In genomic region chr9:385818-386398, GRCh38 we compare ENCODE assay signal across 8 cellular contexts.
DNase-seq lines count a peak whose midpoint lies in the region; ATAC-seq, FAIRE-seq and TF ChIP-seq lines count a peak whose summit lies in the region.

No MANE protein-coding gene starts in this region.

- H3K4me3 ChIP-seq in prostate gland: no peak overlapping the region

- H3K4me1 Mint-ChIP-seq in CD14-positive monocyte: no peaks in the 10 kb centered on the region
- no peaks in the 10 kb centered on the region for H3K4me1 Mint-ChIP-seq in activated naive CD8-positive, alpha-beta T cell (ENCODE audit: low read depth)

- H3K4me1 ChIP-seq in prostate gland (replicated peaks): no peaks in the 10 kb centered on the region

- H3K27me3 ChIP-seq in prostate gland (replicated peaks; ENCODE audit: insufficient read depth): no peaks in the 10 kb centered on the region

- no peak overlapping the region for H3K4me3 Mint-ChIP-seq in CD14-positive monocyte
- H3K4me3 Mint-ChIP-seq in activated naive CD8-positive, alpha-beta T cell: no peak overlapping the region

- no peak for FAIRE-seq in H54 (lab: Jason Lieb, UNC)

- no peaks in the 10 kb centered on the region for H3K9me3 ChIP-seq in prostate gland

- peak; percentile 95 for ATAC-seq in Right ventricle myocardium superior (ENCODE audit: poor library complexity)
- ATAC-seq in HG03565 (IDR thresholded peaks at IDR 0.05; ENCODE audit: unreplicated experiment): no peak
- no peak for ATAC-seq in HG02885 (IDR thresholded peaks at IDR 0.05; ENCODE audit: poor library complexity, unreplicated experiment)

- TF ChIP-seq CTCF in CD14-positive monocyte (IDR thresholded peaks at IDR 0.05) (peak; percentile 58), prostate gland (IDR thresholded peaks at IDR 0.05) (peak; percentile 78 to 92 (median 86))

- H3K36me3 ChIP-seq in prostate gland: no peaks in the 10 kb centered on the region

- H3K36me3 Mint-ChIP-seq in CD14-positive monocyte: peaks cover 76 to 98% of the 10 kb centered on the region in 2 donors
- H3K36me3 Mint-ChIP-seq in activated naive CD8-positive, alpha-beta T cell: peaks cover 7% of the 10 kb centered on the region

- no peaks in the 10 kb centered on the region for H3K27me3 Mint-ChIP-seq in CD14-positive monocyte (ENCODE audit: low read depth in 3 of 3)
- no peaks in the 10 kb centered on the region for H3K27me3 Mint-ChIP-seq in activated naive CD8-positive, alpha-beta T cell

- DNase-seq in CD14-positive monocyte (ENCODE audit: low spot score) (no peak), H54 (ENCODE audit: insufficient read length, low spot score) (peak; percentile 42), NCI-H345 treated with DMSO at 0.1 percent for 48 hours (lab: John Stamatoyannopoulos, UW; ENCODE audit: unreplicated experiment) (peak; percentile 36), Right ventricle myocardium superior (no peak), prostate gland (ENCODE audit: low spot score) (peak; percentile 48)

- TF ChIP-seq POLR2A in H54 (IDR thresholded peaks at IDR 0.05; ENCODE audit: low read depth, low read length) (no peak), prostate gland (IDR thresholded peaks at IDR 0.05) (no peak)

- WGBS in prostate gland: 33% methylated on average over 9 of the region's 9 CpGs

- no peaks in the 10 kb centered on the region for H3K9me3 Mint-ChIP-seq in CD14-positive monocyte
- no peaks in the 10 kb centered on the region for H3K9me3 Mint-ChIP-seq in activated naive CD8-positive, alpha-beta T cell (ENCODE audit: low read depth)

- no peak overlapping the region for H3K27ac ChIP-seq in prostate gland

- intact Hi-C loops in CD14-positive monocyte (cut with micrococcal nuclease): loop anchor here in 1 of 2 donors (10.0 kb wide), 1 partner anchor 49 kb away; no protein-coding TSS in a partner anchor
- intact Hi-C loops in Right ventricle myocardium superior (cut with DNase I): loop anchor here (10.0 kb wide), 1 partner anchor 419 kb away; no protein-coding TSS in a partner anchor
- intact Hi-C loops in prostate gland (cut with DNase I): loop anchor here (5.0 to 10.0 kb wide), 3 partner anchors 226 to 619 kb away; no protein-coding TSS in a partner anchor

- H3K27ac Mint-ChIP-seq in CD14-positive monocyte: peak overlapping the region in 1 of 7 donors; percentile 50
- H3K27ac Mint-ChIP-seq in activated naive CD8-positive, alpha-beta T cell: peak overlapping the region; percentile 8

Comparison
In these comparisons a context has a peak if more than half of its experiments do, and no peak if none do; other contexts are left out.
1. DNase-seq: peak in H54 (single experiment), NCI-H345 treated with DMSO at 0.1 percent for 48 hours (single experiment) and prostate gland (single experiment); none in CD14-positive monocyte (single experiment) and Right ventricle myocardium superior (single experiment).